22 cellular contexts compared by ENCODE assay signal in the genomic region with DNA sequence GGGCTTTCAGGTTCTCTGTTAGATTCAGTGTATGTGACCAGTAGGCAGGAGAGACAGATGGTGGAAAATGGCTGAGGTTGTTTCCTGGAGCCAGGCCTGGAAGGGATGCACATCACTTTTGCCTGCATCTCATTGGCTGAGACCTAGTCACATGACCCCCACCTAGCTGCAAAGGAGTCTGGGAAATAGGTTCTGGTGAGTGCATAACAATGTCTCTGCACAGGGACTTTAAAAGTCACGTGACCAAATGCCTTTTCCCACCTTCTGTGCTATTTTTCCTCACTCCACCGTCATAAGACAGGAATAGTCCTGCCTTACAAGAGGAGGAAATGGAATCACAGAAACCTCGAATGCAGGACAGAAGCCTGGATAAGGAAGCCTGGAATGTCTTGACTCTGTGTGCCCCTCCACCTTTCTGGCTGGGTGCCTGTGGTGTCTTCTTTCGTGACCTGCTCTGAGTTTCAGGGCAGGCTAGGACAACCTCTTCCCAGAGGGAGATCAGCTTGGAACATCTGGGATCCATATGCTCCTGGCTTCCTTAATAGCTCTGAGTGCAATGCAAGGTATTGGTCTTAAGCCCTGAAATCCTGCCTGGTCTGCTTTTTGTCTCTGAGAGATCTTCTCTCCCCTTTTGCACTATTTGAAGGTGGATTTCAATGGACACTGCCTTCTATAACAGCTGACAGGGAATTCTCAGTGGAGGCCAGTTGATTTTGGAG.
DNase-seq lines count a peak whose midpoint lies in the region; ATAC-seq and TF ChIP-seq lines count a peak whose summit lies in the region.
"Had no signal": no experiment of that assay in that cellular context is flagged by ENCODE, and none has a peak within 500 bp of the region (broad histone marks: within the 10 kb centered on the region; RNA-seq: fewer than 3 reads in every experiment).

No MANE protein-coding gene starts in this region.

- 60 to 64% methylated on average over 4 of the region's 4 CpGs for WGBS in esophagus squamous epithelium, 2 donors
- 75 to 76% methylated on average over 4 of the region's 4 CpGs for WGBS in lower leg skin, 2 donors

- peak; percentile 41 for DNase-seq in AG20443 (ENCODE audit: low spot score)
- DNase-seq in GM04504 (ENCODE audit: low read depth): peak; percentile 71
- peak; percentile 50 for DNase-seq in fibroblast of the aortic adventitia (ENCODE audit: low read depth)
- DNase-seq in esophagus squamous epithelium (lab: John Stamatoyannopoulos, UW): no peak
- DNase-seq in activated T-cell treated with anti-CD3 and anti-CD28 coated beads, Interleukin-2, amount 50 U/mL, for 48 hours: no peak
- DNase-seq in lower leg skin (ENCODE audit: low spot score in 2 of 2): no peak
- DNase-seq: activated CD8-positive, alpha-beta T cell treated with anti-CD3 and anti-CD28 coated beads, Interleukin-2, amount 10 ng/mL, durations not matched to agents 7 days and 5 days; activated naive CD4-positive, alpha-beta T cell treated with anti-CD3 and anti-CD28 coated beads for 36 hours; activated T-cell treated with anti-CD3 and anti-CD28 coated beads, Interleukin-2, amount 50 U/mL, for 1 hour; COR-L47; effector CD8-positive, alpha-beta T cell; immature natural killer cell; NCI-H1048; NCI-H1930; RPMI8226; stimulated activated CD4-positive, alpha-beta T cell treated with anti-CD3 and anti-CD28 coated beads, Interleukin-4, amount 100 ng/mL, for 24 hours; stimulated activated naive CD8-positive, alpha-beta T cell treated with anti-CD3 and anti-CD28 coated beads, Interleukin-15, amount 100 ng/mL, for 72 hours; transverse colon had no signal

- peak; percentile 68 for ATAC-seq in SK-N-SH treated with all-trans-retinoic acid at 6 μM for 48 hours
- no peak for ATAC-seq in HG02642 (IDR thresholded peaks at IDR 0.05; ENCODE audit: poor library complexity, unreplicated experiment)
- ATAC-seq: activated CD8-positive, alpha-beta T cell treated with anti-CD3 and anti-CD28 coated beads, Interleukin-2, amount 10 ng/mL, durations not matched to agents 7 days and 5 days; esophagus mucosa; stimulated activated naive CD8-positive, alpha-beta T cell treated with anti-CD3 and anti-CD28 coated beads, Interleukin-15, amount 100 ng/mL, for 72 hours had no signal

- no peaks in the 10 kb centered on the region for H3K27me3 ChIP-seq in esophagus squamous epithelium
- H3K27me3 ChIP-seq: ascending aorta, transverse colon had no signal

- TF ChIP-seq CTCF in fibroblast of the aortic adventitia (IDR thresholded peaks at IDR 0.05; ENCODE audit: insufficient read depth, low read length) (no peak), esophagus squamous epithelium (IDR thresholded peaks at IDR 0.05) (no peak), lower leg skin (IDR thresholded peaks at IDR 0.05) (no peak)

- H3K27ac ChIP-seq in esophagus squamous epithelium: no peak overlapping the region
- H3K27ac ChIP-seq: ascending aorta, transverse colon had no signal

- H3K4me3 ChIP-seq in fibroblast of the aortic adventitia (ENCODE audit: low read depth, low read length) (no peak overlapping the region), esophagus squamous epithelium (no peak overlapping the region), lower leg skin (ENCODE audit: low read depth, poor library complexity, severe bottlenecking) (no peak overlapping the region)
- H3K4me3 ChIP-seq: ascending aorta, transverse colon had no signal

- no peak for TF ChIP-seq POLR2A in esophagus squamous epithelium (IDR thresholded peaks at IDR 0.05)
- no peak for TF ChIP-seq POLR2A in lower leg skin (IDR thresholded peaks at IDR 0.05)

- H3K9me3 ChIP-seq in esophagus squamous epithelium: peaks cover 0 to 19% (median 4%) of the 10 kb centered on the region in 3 donors

- H3K4me1 ChIP-seq in esophagus squamous epithelium: no peaks in the 10 kb centered on the region
- H3K4me1 ChIP-seq: ascending aorta, transverse colon had no signal

- intact Hi-C loops in esophagus squamous epithelium (cut with DNase I): no loop called here
- intact Hi-C loops in lower leg skin (cut with DNase I; ENCODE audit: low total_unique reads): no loop called here

- H3K36me3 ChIP-seq in esophagus squamous epithelium: no peaks in the 10 kb centered on the region
- H3K36me3 ChIP-seq: ascending aorta, transverse colon had no signal

TF ChIP-seq in SK-N-SH treated with all-trans-retinoic acid at 6 μM for 48 hours, 23 proteins besides CTCF, POLR2A, EP300 and RAD21:
- TF ChIP-seq, protein P1, sequence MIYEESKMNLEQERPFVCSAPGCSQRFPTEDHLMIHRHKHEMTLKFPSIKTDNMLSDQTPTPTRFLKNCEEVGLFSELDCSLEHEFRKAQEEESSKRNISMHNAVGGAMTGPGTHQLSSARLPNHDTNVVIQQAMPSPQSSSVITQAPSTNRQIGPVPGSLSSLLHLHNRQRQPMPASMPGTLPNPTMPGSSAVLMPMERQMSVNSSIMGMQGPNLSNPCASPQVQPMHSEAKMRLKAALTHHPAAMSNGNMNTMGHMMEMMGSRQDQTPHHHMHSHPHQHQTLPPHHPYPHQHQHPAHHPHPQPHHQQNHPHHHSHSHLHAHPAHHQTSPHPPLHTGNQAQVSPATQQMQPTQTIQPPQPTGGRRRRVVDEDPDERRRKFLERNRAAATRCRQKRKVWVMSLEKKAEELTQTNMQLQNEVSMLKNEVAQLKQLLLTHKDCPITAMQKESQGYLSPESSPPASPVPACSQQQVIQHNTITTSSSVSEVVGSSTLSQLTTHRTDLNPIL (CRISPR knock-in tag; IDR thresholded peaks at IDR 0.05; ENCODE audit: low read depth): no peak
- no peak for TF ChIP-seq TSHZ2 (CRISPR knock-in tag; IDR thresholded peaks at IDR 0.05)
- TF ChIP-seq ZC3H10 (CRISPR knock-in tag; IDR thresholded peaks at IDR 0.05): no peak
- TF ChIP-seq, protein P2, sequence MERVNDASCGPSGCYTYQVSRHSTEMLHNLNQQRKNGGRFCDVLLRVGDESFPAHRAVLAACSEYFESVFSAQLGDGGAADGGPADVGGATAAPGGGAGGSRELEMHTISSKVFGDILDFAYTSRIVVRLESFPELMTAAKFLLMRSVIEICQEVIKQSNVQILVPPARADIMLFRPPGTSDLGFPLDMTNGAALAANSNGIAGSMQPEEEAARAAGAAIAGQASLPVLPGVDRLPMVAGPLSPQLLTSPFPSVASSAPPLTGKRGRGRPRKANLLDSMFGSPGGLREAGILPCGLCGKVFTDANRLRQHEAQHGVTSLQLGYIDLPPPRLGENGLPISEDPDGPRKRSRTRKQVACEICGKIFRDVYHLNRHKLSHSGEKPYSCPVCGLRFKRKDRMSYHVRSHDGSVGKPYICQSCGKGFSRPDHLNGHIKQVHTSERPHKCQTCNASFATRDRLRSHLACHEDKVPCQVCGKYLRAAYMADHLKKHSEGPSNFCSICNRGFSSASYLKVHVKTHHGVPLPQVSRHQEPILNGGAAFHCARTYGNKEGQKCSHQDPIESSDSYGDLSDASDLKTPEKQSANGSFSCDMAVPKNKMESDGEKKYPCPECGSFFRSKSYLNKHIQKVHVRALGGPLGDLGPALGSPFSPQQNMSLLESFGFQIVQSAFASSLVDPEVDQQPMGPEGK (CRISPR knock-in tag; IDR thresholded peaks at IDR 0.05; ENCODE audit: borderline replicate concordance): no peak
- TF ChIP-seq ESRRG (CRISPR knock-in tag; IDR thresholded peaks at IDR 0.05): no peak

Comparison
In these comparisons a context has a peak if more than half of its experiments do, and no peak if none do; other contexts are left out.
1. DNase-seq: peak in AG20443 (single experiment), GM04504 (single experiment) and fibroblast of the aortic adventitia (single experiment); none in esophagus squamous epithelium (single experiment), activated T-cell treated with anti-CD3 and anti-CD28 coated beads, Interleukin-2, amount 50 U/mL, for 48 hours (0 of 2) and lower leg skin (0 of 2).